Comparison of ENCODE assay signal across 8 cellular contexts in genomic region chr12:12716845-12717585, GRCh38. TPM values are rescaled to one million over a fixed set of nuclear protein-coding genes. Genes with fewer than 3 reads are reported as not detected.
DNase-seq lines count a peak whose midpoint lies in the region; ATAC-seq and TF ChIP-seq lines count a peak whose summit lies in the region.

CDKN1B (plus strand) TSS chr12:12717368; CDS start chr12:12717840, 472 bp downstream.

- DNase-seq in AG04449 (ENCODE audit: low read depth, low spot score) (no peak), NCI-H460 (ENCODE audit: extremely low read depth, low read depth) (peak; percentile 80), islet precursor cell (peak; percentile 93)
- peak; percentile 80 for DNase-seq in activated CD4-positive, CD25-positive, alpha-beta regulatory T cell treated with anti-CD3 and anti-CD28 coated beads, Interleukin-2, amount 50 U/mL, for 72 hours
- peak; percentile 59 to 78 for DNase-seq in central memory CD8-positive, alpha-beta T cell (ENCODE audit: low spot score in 2 of 2)
- DNase-seq in stimulated activated CD4-positive, alpha-beta T cell treated with anti-CD3 and anti-CD28 coated beads, Interleukin-12 subunit alpha, Interleukin-12 subunit beta, amount 100 ng/mL, for 24 hours (ENCODE audit: low read depth in 2 of 2), result peak; percentile 74 to 79

- H3K9me3 Mint-ChIP-seq in central memory CD8-positive, alpha-beta T cell, result no peaks in the 10 kb centered on the region

- H3K36me3 Mint-ChIP-seq in central memory CD8-positive, alpha-beta T cell (ENCODE audit: insufficient read depth), result peaks cover 70% of the 10 kb centered on the region

- peak within 1 kb of the TSS; percentile 89 for H3K4me3 Mint-ChIP-seq in central memory CD8-positive, alpha-beta T cell

- POLR2A ChIA-PET in AG04449 (lab: Yijun Ruan, JAX), result interaction anchor here (1.5 kb wide), 1 partner anchor 9 kb away, joined by 5 read pairs; no protein-coding TSS in a partner anchor

- TF ChIP-seq CTCF in AG04449 (IDR thresholded peaks at IDR 0.05; ENCODE audit: insufficient read depth, low read length, missing control alignments), result no peak

- H3K27ac Mint-ChIP-seq in central memory CD8-positive, alpha-beta T cell (ENCODE audit: low read depth), result peak within 1 kb of the TSS; percentile 95

- CTCF ChIA-PET in AG04449 (lab: Yijun Ruan, JAX), result interaction anchor here (1.2 to 6.6 kb wide), 2 partner anchors 15 to 20 kb away, joined by 3 to 50 read pairs; no protein-coding TSS in a partner anchor

- peak within 1 kb of the TSS; percentile 89 for H3K4me3 ChIP-seq in AG04449 (ENCODE audit: low read depth, low read length)

- H3K27me3 Mint-ChIP-seq in central memory CD8-positive, alpha-beta T cell, result no peaks in the 10 kb centered on the region

- H3K4me1 Mint-ChIP-seq in central memory CD8-positive, alpha-beta T cell, result peaks cover 62% of the 10 kb centered on the region

- ATAC-seq in GM19023 (IDR thresholded peaks at IDR 0.05; ENCODE audit: unreplicated experiment) (peak; percentile 51), HG03280 (IDR thresholded peaks at IDR 0.05; ENCODE audit: unreplicated experiment) (peak; percentile 49)
- peak; percentile 64 for ATAC-seq in central memory CD8-positive, alpha-beta T cell (replicated peaks; ENCODE audit: extremely low read depth, poor library complexity, severe bottlenecking)

RNA-seq across cellular contexts. Expression of gene CDKN1B, which starts in this region (rescaled TPM):
- total RNA-seq in NCI-H460 (2014; rRNA removed; shearing (Covaris generic)), result 29.2 and 33.1 TPM in 2 replicates
- 9.3 and 12.7 TPM in 2 replicates for polyA plus RNA-seq in NCI-H460 (2014; cell fraction: nucleus; rRNA removed)
